Comparison of ENCODE assay signal across 22 cellular contexts in genomic region chr14:85402546-85403162, GRCh38.
A peak's percentile ranks its signal among the peaks of the same experiment; 100 is the strongest.
DNase-seq lines count a peak whose midpoint lies in the region; ATAC-seq, FAIRE-seq and TF ChIP-seq lines count a peak whose summit lies in the region.
"Had no signal": no experiment of that assay in that cellular context is flagged by ENCODE, and none has a peak within 500 bp of the region (broad histone marks: within the 10 kb centered on the region; RNA-seq: fewer than 3 reads in every experiment).

No MANE protein-coding gene starts in this region.

- H3K9me3 ChIP-seq in A673 (ENCODE audit: low read depth, low read length, poor library complexity, severe bottlenecking) (no peaks in the 10 kb centered on the region), psoas muscle (no peaks in the 10 kb centered on the region), PC-9 (ENCODE audit: insufficient read depth, low read depth) (no peaks in the 10 kb centered on the region)
- H3K9me3 ChIP-seq: neutrophil, transverse colon had no signal

- POLR2A ChIA-PET in A673 (lab: Charles Lee; ENCODE audit: low non-redundant PET), result no interaction called here
- POLR2A ChIA-PET in PC-9 (lab: Charles Lee; ENCODE audit: unreplicated experiment), result no interaction called here

- H3K9me2 ChIP-seq in PC-9 (ENCODE audit: insufficient read depth), result no peaks in the 10 kb centered on the region

- H3K27me3 ChIP-seq in A673 (replicated peaks; ENCODE audit: insufficient read depth, low read depth, low read length, poor library complexity), result no peaks in the 10 kb centered on the region
- H3K27me3 ChIP-seq in psoas muscle (ENCODE audit: insufficient read depth in 3 of 3, low read length in 2 of 3), result no peaks in the 10 kb centered on the region
- H3K27me3 ChIP-seq in PC-9 (ENCODE audit: insufficient read depth, low read depth), result no peaks in the 10 kb centered on the region
- H3K27me3 ChIP-seq: hepatocyte, neutrophil, transverse colon had no signal

- peak; percentile 15 for DNase-seq in NCI-H1092 (lab: John Stamatoyannopoulos, UW)
- DNase-seq in NCI-H748 (lab: John Stamatoyannopoulos, UW; ENCODE audit: unreplicated experiment), result peak; percentile 68
- peak; percentile 8 for DNase-seq in pons (ENCODE audit: low spot score)
- no peak for DNase-seq in A673 (ENCODE audit: low spot score)
- DNase-seq in stimulated activated CD4-positive, alpha-beta T cell treated with anti-CD3 and anti-CD28 coated beads, Interleukin-12 subunit alpha, Interleukin-12 subunit beta, amount 100 ng/mL, for 4 hours, result no peak
- DNase-seq in psoas muscle, result no peak
- no peak for DNase-seq in PC-9
- DNase-seq: activated B cell treated with CpG ODN at 0.5 μM for 24 hours; activated CD4-positive, alpha-beta memory T cell treated with anti-CD3 and anti-CD28 coated beads for 36 hours; activated effector memory CD4-positive, alpha-beta T cell treated with Interleukin-2 at 50 U/mL for 16 hours; activated naive CD8-positive, alpha-beta T cell treated with anti-CD3 and anti-CD28 coated beads, Interleukin-2, amount 50 U/mL, for 24 hours; CD8-positive, alpha-beta memory T cell; DND-41; immature natural killer cell; Karpas-422; NCI-H526 treated with DMSO at 0.1 percent for 48 hours; stimulated activated naive CD8-positive, alpha-beta T cell treated with anti-CD3 and anti-CD28 coated beads, Interleukin-15, amount 100 ng/mL, for 72 hours; transverse colon had no signal

- no peak overlapping the region for H2AFZ ChIP-seq in PC-9
- H2AFZ ChIP-seq: GM23338, hepatocyte had no signal

- FAIRE-seq in endometrium (lab: Jason Lieb, UNC), result peak; percentile 26

- 51 to 67% (median 60%) methylated on average over 7 of the region's 7 CpGs for WGBS in psoas muscle, 3 donors

- no peak overlapping the region for H3K27ac ChIP-seq in A673 (ENCODE audit: low read depth, low read length, poor library complexity, severe bottlenecking)
- no peak overlapping the region for H3K27ac ChIP-seq in psoas muscle
- no peak overlapping the region for H3K27ac ChIP-seq in PC-9
- H3K27ac ChIP-seq: hepatocyte, neutrophil, transverse colon had no signal

- no peak overlapping the region for H3K4me2 ChIP-seq in PC-9
- H3K4me2 ChIP-seq: GM23338, hepatocyte had no signal

- H3K36me3 ChIP-seq in A673 (ENCODE audit: insufficient read depth, low read length, poor library complexity, severe bottlenecking) (no peaks in the 10 kb centered on the region), psoas muscle (ENCODE audit: insufficient read depth in 1 of 2, low read depth in 1 of 2) (no peaks in the 10 kb centered on the region), PC-9 (ENCODE audit: low read depth) (no peaks in the 10 kb centered on the region)
- H3K36me3 ChIP-seq: neutrophil, transverse colon had no signal

- no peak overlapping the region for H3K4me3 ChIP-seq in A673 (ENCODE audit: low read depth, low read length, poor library complexity, severe bottlenecking)
- H3K4me3 ChIP-seq in psoas muscle, result no peak overlapping the region
- H3K4me3 ChIP-seq in PC-9, result no peak overlapping the region
- H3K4me3 ChIP-seq: GM23338, hepatocyte, transverse colon had no signal

- ATAC-seq in psoas muscle, result no peak
- ATAC-seq: activated naive CD8-positive, alpha-beta T cell treated with anti-CD3 and anti-CD28 coated beads, Interleukin-2, amount 50 U/mL, for 24 hours; GM23338; stimulated activated naive CD8-positive, alpha-beta T cell treated with anti-CD3 and anti-CD28 coated beads, Interleukin-15, amount 100 ng/mL, for 72 hours had no signal

- H4K20me1 ChIP-seq in PC-9 (ENCODE audit: insufficient read depth), result no peaks in the 10 kb centered on the region

- BruUV-seq in A673 (replicated peaks; lab: Mats Ljungman, UMichigan) (no TSS peak), PC-9 (replicated peaks; lab: Mats Ljungman, UMichigan) (no TSS peak)

- CTCF ChIA-PET in A673 (lab: Charles Lee), result no interaction called here
- CTCF ChIA-PET in PC-9 (lab: Charles Lee), result no interaction called here

- H3K79me2 ChIP-seq in PC-9 (ENCODE audit: low read depth), result no peaks in the 10 kb centered on the region
- H3K79me2 ChIP-seq: hepatocyte had no signal

- no peaks in the 10 kb centered on the region for H3F3A ChIP-seq in PC-9 (ENCODE audit: insufficient read depth, low read depth)

- H3K4me1 ChIP-seq in A673 (ENCODE audit: insufficient read depth, low read length, poor library complexity, severe bottlenecking), result no peaks in the 10 kb centered on the region
- H3K4me1 ChIP-seq in psoas muscle, result no peaks in the 10 kb centered on the region
- no peaks in the 10 kb centered on the region for H3K4me1 ChIP-seq in PC-9 (replicated peaks; ENCODE audit: insufficient read depth)
- H3K4me1 ChIP-seq: transverse colon had no signal

- intact Hi-C loops in A673 (cut with micrococcal nuclease; ENCODE audit: unreplicated experiment) (no loop called here), psoas muscle (cut with DNase I) (no loop called here), PC-9 (cut with micrococcal nuclease; ENCODE audit: unreplicated experiment) (no loop called here)

- TF ChIP-seq CTCF in A673 (conservative IDR thresholded peaks at IDR 0.05; ENCODE audit: low read depth, low read length) (no peak), psoas muscle (IDR thresholded peaks at IDR 0.05) (no peak), PC-9 (conservative IDR thresholded peaks at IDR 0.05) (no peak)

Comparison
In these comparisons a context has a peak if more than half of its experiments do, and no peak if none do; other contexts are left out.
1. DNase-seq: peak in NCI-H1092 (single experiment), NCI-H748 (single experiment) and pons (single experiment); none in A673 (single experiment), stimulated activated CD4-positive, alpha-beta T cell treated with anti-CD3 and anti-CD28 coated beads, Interleukin-12 subunit alpha, Interleukin-12 subunit beta, amount 100 ng/mL, for 4 hours (single experiment), psoas muscle (0 of 2) and PC-9 (0 of 2).